11 cellular contexts compared by ENCODE assay signal in genomic region chr7:55567495-55568070, GRCh38. TPM values are rescaled to one million over a fixed set of nuclear protein-coding genes. Genes with fewer than 3 reads are reported as not detected.
DNase-seq lines count a peak whose midpoint lies in the region; ATAC-seq and TF ChIP-seq lines count a peak whose summit lies in the region.
"Had no signal": no experiment of that assay in that cellular context is flagged by ENCODE, and none has a peak within 500 bp of the region (broad histone marks: within the 10 kb centered on the region; RNA-seq: fewer than 3 reads in every experiment).

No MANE protein-coding gene starts in this region.

- H3K4me1 ChIP-seq in GM23338 (ENCODE audit: insufficient read depth) = peaks cover 85% of the 10 kb centered on the region

- H3K4me3 ChIP-seq in GM06990 (replicated peaks; ENCODE audit: low read depth, low read length) (peak overlapping the region; percentile 34; the same call in 1 of the 2 replicates), GM23338 (peak overlapping the region; percentile 41; the same call in 1 of the 2 replicates)
- H3K4me3 ChIP-seq: SJSA1, vagina had no signal

- intact Hi-C loops in natural killer cell (cut with micrococcal nuclease) = no loop called here

- H3K79me2 ChIP-seq in GM23338 (replicated peaks; ENCODE audit: insufficient read depth) = peaks cover 94% of the 10 kb centered on the region

- H3K4me3 Mint-ChIP-seq in GM23338 (peak overlapping the region; percentile 10; the same call in 2 of the 3 replicates), T-cell (peak overlapping the region in 1 of 3 donors; percentile 91), natural killer cell (peak overlapping the region; percentile 42)

- H3K4me1 Mint-ChIP-seq in GM23338 (peaks cover 70% of the 10 kb centered on the region), T-cell (peaks cover 77 to 78% (median 77%) of the 10 kb centered on the region in 3 donors), natural killer cell (peaks cover 75 to 78% of the 10 kb centered on the region in 2 donors)

- peak overlapping the region; percentile 67 for H3K4me2 ChIP-seq in GM23338

- peak overlapping the region; percentile 78 for H3K27ac Mint-ChIP-seq in GM23338
- H3K27ac Mint-ChIP-seq in T-cell = peak overlapping the region; percentile 64 to 92
- H3K27ac Mint-ChIP-seq in natural killer cell = peak overlapping the region; percentile 87 to 89

- H3K36me3 ChIP-seq in GM06990 (ENCODE audit: control insufficient read depth, insufficient read depth, low read length) (0 out of 2 replicates have a peak, but pooled peaks cover 2% of the 10 kb centered on the region), GM23338 (ENCODE audit: insufficient read depth) (no peaks in the 10 kb centered on the region)
- H3K36me3 ChIP-seq: vagina had no signal

- peak; percentile 40 for DNase-seq in GM06990 (ENCODE audit: extremely low read depth, insufficient read length)
- DNase-seq in GM23338 (ENCODE audit: low spot score) = no peak
- DNase-seq in T-cell = no peak
- DNase-seq in natural killer cell = no peak
- DNase-seq in stimulated activated CD4-positive, alpha-beta T cell treated with anti-CD3 and anti-CD28 coated beads, Interleukin-1b, Interleukin-23, amount 100 ng/mL, for 48 hours = no peak
- DNase-seq: kidney glomerular epithelial cell, NCI-H146 had no signal

- H3K27me3 ChIP-seq in GM06990 (replicated peaks; ENCODE audit: control insufficient read depth, insufficient read depth, low read length) (no peaks in the 10 kb centered on the region), GM23338 (ENCODE audit: insufficient read depth) (no peaks in the 10 kb centered on the region)
- H3K27me3 ChIP-seq: SJSA1, vagina had no signal

- no peak overlapping the region for H2AFZ ChIP-seq in GM23338

- H3F3A ChIP-seq in GM23338 (replicated peaks; ENCODE audit: low read depth) = no peaks in the 10 kb centered on the region

- ATAC-seq in GM23338 (no peak), T-cell (replicated peaks in 1 of 4) (no peak), natural killer cell (no peak), HG03457 (IDR thresholded peaks at IDR 0.05; ENCODE audit: unreplicated experiment) (no peak), HG03108 (IDR thresholded peaks at IDR 0.05; ENCODE audit: unreplicated experiment) (no peak)

- no peaks in the 10 kb centered on the region for H3K9me3 Mint-ChIP-seq in GM23338
- H3K9me3 Mint-ChIP-seq in T-cell = no peaks in the 10 kb centered on the region
- H3K9me3 Mint-ChIP-seq in natural killer cell = no peaks in the 10 kb centered on the region

- no peaks in the 10 kb centered on the region for H3K9me2 ChIP-seq in GM23338 (ENCODE audit: insufficient read depth)

- TF ChIP-seq CTCF in GM06990 (IDR thresholded peaks at IDR 0.05; ENCODE audit: insufficient read depth, low read length, poor library complexity, severe bottlenecking) = no peak
- TF ChIP-seq CTCF in GM23338 (conservative IDR thresholded peaks at IDR 0.05; ENCODE audit: low read depth in 2 of 2) = no peak
- no peak for TF ChIP-seq CTCF in natural killer cell (IDR thresholded peaks at IDR 0.05)

- CTCF ChIA-PET in T-cell (lab: Charles Lee) = interaction anchor here (0.6 to 0.9 kb wide), 3 partner anchors 7 to 29 kb away, joined by 3 to 5 read pairs (median 4); no protein-coding TSS in a partner anchor

- POLR2A ChIA-PET in T-cell (lab: Charles Lee) = no interaction called here

- H4K20me1 ChIP-seq in GM23338 (replicated peaks; ENCODE audit: insufficient read depth) = peaks cover 47% of the 10 kb centered on the region

- H3K27me3 Mint-ChIP-seq in GM23338 (ENCODE audit: insufficient read depth, low read depth, poor library complexity) (peaks cover 16% of the 10 kb centered on the region), T-cell (no peaks in the 10 kb centered on the region), natural killer cell (ENCODE audit: low read depth in 2 of 2) (no peaks in the 10 kb centered on the region)

- peaks cover 3% of the 10 kb centered on the region; the same call in 2 of the 3 replicates for H3K36me3 Mint-ChIP-seq in GM23338 (ENCODE audit: low read depth)
- H3K36me3 Mint-ChIP-seq in T-cell = peaks cover 10% of the 10 kb centered on the region
- no peaks in the 10 kb centered on the region for H3K36me3 Mint-ChIP-seq in natural killer cell

- H3K27ac ChIP-seq in GM23338 (ENCODE audit: low read depth) = peak overlapping the region; percentile 37; the same call in 1 of the 2 replicates
- H3K27ac ChIP-seq: SJSA1, vagina had no signal

TF ChIP-seq in GM23338, 12 proteins besides CTCF, POLR2A, EP300 and RAD21 (continues in another document):
- TF ChIP-seq ZNF114 (CRISPR knock-in tag; IDR thresholded peaks at IDR 0.05) (no peak), REST (IDR thresholded peaks at IDR 0.05; ENCODE audit: unreplicated experiment) (no peak), ZNF331 (CRISPR knock-in tag; IDR thresholded peaks at IDR 0.05; ENCODE audit: low read depth) (no peak), CREB1 (CRISPR knock-in tag; IDR thresholded peaks at IDR 0.05; ENCODE audit: low read depth) (no peak), NANOG (IDR thresholded peaks at IDR 0.05; ENCODE audit: borderline replicate concordance) (no peak)

RNA-seq across cellular contexts. Expression of gene VOPP1, which starts 4.7 kb away (rescaled TPM):
- 71.0 and 73.7 TPM in 2 replicates for total RNA-seq in GM23338 (2014; rRNA removed; shearing (Covaris generic))
- polyA plus RNA-seq in GM23338 (2016; fragmentation: Nextera tagmentation; extraction: Ambion mirVana) = 26.2 and 28.2 TPM in 2 replicates
- 100 to 1,000 TPM in 1 of 5 donors, 10 to 100 TPM in 4; 84.0 to 106 (median 94.8) TPM for total RNA-seq in T-cell
- 100 to 1,000 TPM in 2 of 3 donors, 10 to 100 TPM in 1; 79.3 to 115 (median 110) TPM for total RNA-seq in natural killer cell
